In the genomic region with DNA sequence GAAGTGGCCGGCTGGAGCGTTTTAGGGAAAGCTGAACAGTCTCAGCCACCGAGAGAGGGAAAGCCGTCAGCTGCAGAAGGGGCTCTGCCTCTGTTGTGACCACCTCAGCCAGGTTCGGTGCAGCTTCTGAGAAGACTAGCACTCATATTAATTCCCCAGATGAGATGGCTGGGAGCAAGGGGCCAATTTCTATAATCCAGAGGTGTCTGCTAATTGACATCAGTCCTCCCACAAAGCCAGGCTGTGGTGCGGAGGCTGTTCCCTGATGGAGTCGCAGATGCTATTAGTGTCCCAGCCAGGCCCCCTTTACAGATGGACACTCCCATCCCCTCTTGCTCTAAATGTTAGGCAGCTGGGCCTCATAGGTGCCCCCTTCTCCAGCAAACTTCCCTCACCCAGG, we compare ENCODE assay signal across 31 cellular contexts.
"Had no signal": no experiment of that assay in that cellular context is flagged by ENCODE, and none has a peak within 500 bp of the region (broad histone marks: within the 10 kb centered on the region; RNA-seq: fewer than 3 reads in every experiment).

No MANE protein-coding gene starts in this region.

- H3K9me3 ChIP-seq: gastroesophageal sphincter, lower lobe of right lung, neutrophil, ovary, right lobe of liver, testis, transverse colon had no signal

- H3K4me3 ChIP-seq: body of pancreas, cardiac muscle cell, coronary artery, gastroesophageal sphincter, left lung, lower lobe of right lung, ovary, right lobe of liver, testis, transverse colon had no signal

- ATAC-seq: body of pancreas; effector memory CD8-positive, alpha-beta T cell; gastroesophageal sphincter; left lung; lower lobe of right lung; natural killer cell; right lobe of liver; stimulated activated naive CD8-positive, alpha-beta T cell treated with anti-CD3 and anti-CD28 coated beads, Interleukin-15, Interleukin-2, amounts not matched to agents 100 U/mL and 50 U/mL, for 24 hours had no signal

- H3K9me3 Mint-ChIP-seq: effector memory CD8-positive, alpha-beta T cell; natural killer cell; T-helper 2 cell treated with Interferon-gamma antibody and Interleukin-4, amounts not matched to agents 5 μg/mL and 100 μg/mL, for 36 hours had no signal

- H3K4me1 Mint-ChIP-seq: natural killer cell had no signal

- H3K27me3 ChIP-seq: body of pancreas, cardiac muscle cell, gastroesophageal sphincter, left lung, neutrophil, ovary, right lobe of liver, testis, transverse colon had no signal

- H3K4me1 ChIP-seq: body of pancreas, gastroesophageal sphincter, left lung, lower lobe of right lung, right lobe of liver, testis, transverse colon had no signal

- H3K27me3 Mint-ChIP-seq: activated naive CD8-positive, alpha-beta T cell had no signal

- H3K4me3 Mint-ChIP-seq: activated naive CD8-positive, alpha-beta T cell; effector memory CD8-positive, alpha-beta T cell; natural killer cell; T-helper 2 cell treated with Interferon-gamma antibody and Interleukin-4, amounts not matched to agents 5 μg/mL and 100 μg/mL, for 36 hours had no signal

- H3K36me3 ChIP-seq: cardiac muscle cell, gastroesophageal sphincter, left lung, lower lobe of right lung, neutrophil, ovary, right lobe of liver, transverse colon had no signal

- H3K27ac Mint-ChIP-seq: activated naive CD8-positive, alpha-beta T cell; effector memory CD8-positive, alpha-beta T cell; natural killer cell; progenitor cell of endocrine pancreas; T-helper 2 cell treated with Interferon-gamma antibody and Interleukin-4, amounts not matched to agents 5 μg/mL and 100 μg/mL, for 36 hours had no signal

- DNase-seq: activated CD4-positive, alpha-beta T cell treated with anti-CD3 and anti-CD28 coated beads for 48 hours; activated CD4-positive, alpha-beta T cell treated with anti-CD3 and anti-CD28 coated beads, Interleukin-2, amount 50 U/mL, for 48 hours; activated CD8-positive, alpha-beta memory T cell treated with anti-CD3 and anti-CD28 coated beads for 24 hours; activated effector memory CD4-positive, alpha-beta T cell treated with Interleukin-2 at 50 U/mL for 16 hours; activated naive CD4-positive, alpha-beta T cell treated with Interleukin-2 at 50 U/mL for 16 hours; anterior cingulate cortex; body of pancreas; cerebellar nuclear complex; effector memory CD8-positive, alpha-beta T cell; head of caudate nucleus; hippocampal formation; kidney glomerular epithelial cell; left lung; lower lobe of right lung; mesenchymal stem cell; natural killer cell; ovary; stimulated activated CD4-positive, alpha-beta T cell treated with anti-CD3 and anti-CD28 coated beads, Interleukin-2, amount 100 ng/mL, for 48 hours; stimulated activated naive CD8-positive, alpha-beta T cell treated with anti-CD3 and anti-CD28 coated beads, Interleukin-15, Interleukin-2, amounts not matched to agents 100 U/mL and 50 U/mL, for 24 hours; T-helper 1 cell; testis; transverse colon had no signal

- FAIRE-seq: endothelial cell of umbilical vein had no signal

- H3K36me3 Mint-ChIP-seq: natural killer cell had no signal

- H3K27ac ChIP-seq: body of pancreas, cardiac muscle cell, coronary artery, gastroesophageal sphincter, left lung, lower lobe of right lung, neutrophil, ovary, right lobe of liver, testis, transverse colon had no signal
